In the genomic region with DNA sequence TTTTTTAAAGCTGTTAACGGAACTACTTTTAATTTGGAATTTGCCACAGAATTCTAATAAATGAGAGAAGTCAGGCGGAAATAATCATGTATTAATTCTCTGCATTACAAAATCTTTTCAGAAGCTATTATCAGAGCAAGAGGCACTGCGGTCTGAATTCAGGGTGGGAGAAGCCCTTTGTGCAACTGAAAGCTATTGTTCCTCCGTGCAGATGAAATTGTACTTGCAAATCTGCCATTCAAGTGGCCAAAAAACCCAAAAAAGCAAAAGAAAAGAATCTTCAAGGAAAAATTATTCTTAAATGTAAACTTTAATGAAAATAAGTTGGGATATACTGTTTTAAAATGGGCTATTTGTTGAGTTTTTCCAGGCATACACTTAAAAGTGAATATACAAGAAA, we compare ENCODE assay signal across 16 cellular contexts.
DNase-seq lines count a peak whose midpoint lies in the region; ATAC-seq and TF ChIP-seq lines count a peak whose summit lies in the region.
"Had no signal": no experiment of that assay in that cellular context is flagged by ENCODE, and none has a peak within 500 bp of the region (broad histone marks: within the 10 kb centered on the region; RNA-seq: fewer than 3 reads in every experiment).

No MANE protein-coding gene starts in this region.

- ATAC-seq in activated naive CD8-positive, alpha-beta T cell treated with anti-CD3 and anti-CD28 coated beads, Interleukin-2, amount 50 U/mL, for 24 hours: no peak
- no peak for ATAC-seq in GM19463 (IDR thresholded peaks at IDR 0.05; ENCODE audit: unreplicated experiment)
- ATAC-seq: A549, GM12878 had no signal

- no peak overlapping the region for H3K27ac Mint-ChIP-seq in activated naive CD8-positive, alpha-beta T cell
- no peak overlapping the region for H3K27ac Mint-ChIP-seq in activated naive CD8-positive, alpha-beta T cell treated with anti-CD3 and anti-CD28 coated beads, Interleukin-2, amount 50 U/mL, for 24 hours
- H3K27ac Mint-ChIP-seq in brain: peak overlapping the region in 4 of 5 experiments; percentile 54 to 94 (median 72)
- H3K27ac Mint-ChIP-seq in nephron progenitor cell: no peak overlapping the region

- H3K4me1 Mint-ChIP-seq in activated naive CD8-positive, alpha-beta T cell (ENCODE audit: low read depth): peaks cover 44% of the 10 kb centered on the region
- peaks cover 22% of the 10 kb centered on the region for H3K4me1 Mint-ChIP-seq in activated naive CD8-positive, alpha-beta T cell treated with anti-CD3 and anti-CD28 coated beads, Interleukin-2, amount 50 U/mL, for 24 hours
- H3K4me1 Mint-ChIP-seq in brain (peaks cover 48% of the 10 kb centered on the region), nephron progenitor cell (peaks cover 43% of the 10 kb centered on the region)

- peaks cover 32% of the 10 kb centered on the region for H3K27me3 Mint-ChIP-seq in activated naive CD8-positive, alpha-beta T cell
- H3K27me3 Mint-ChIP-seq in activated naive CD8-positive, alpha-beta T cell treated with anti-CD3 and anti-CD28 coated beads, Interleukin-2, amount 50 U/mL, for 24 hours: peaks cover 62% of the 10 kb centered on the region
- peaks cover 63% of the 10 kb centered on the region for H3K27me3 Mint-ChIP-seq in brain
- H3K27me3 Mint-ChIP-seq in nephron progenitor cell (ENCODE audit: low read depth, poor library complexity): peaks cover 86% of the 10 kb centered on the region

- TF ChIP-seq POLR2A in Peyer's patch (IDR thresholded peaks at IDR 0.05): no peak

- H3K4me3 ChIP-seq in Peyer's patch: no peak overlapping the region
- H3K4me3 ChIP-seq: A549, GM12878 had no signal

- no peaks in the 10 kb centered on the region for H3K36me3 ChIP-seq in Peyer's patch

- H3K9me3 ChIP-seq in Peyer's patch: no peaks in the 10 kb centered on the region
- H3K9me3 ChIP-seq: A549 had no signal

- no peaks in the 10 kb centered on the region for H3K36me3 Mint-ChIP-seq in activated naive CD8-positive, alpha-beta T cell
- no peaks in the 10 kb centered on the region for H3K36me3 Mint-ChIP-seq in activated naive CD8-positive, alpha-beta T cell treated with anti-CD3 and anti-CD28 coated beads, Interleukin-2, amount 50 U/mL, for 24 hours (ENCODE audit: low read depth)
- H3K36me3 Mint-ChIP-seq in brain (peaks cover 12% of the 10 kb centered on the region), nephron progenitor cell (ENCODE audit: low read depth) (no peaks in the 10 kb centered on the region)

- peaks cover 0 to 45% (median 0%) of the 10 kb centered on the region in 4 donors for H3K4me1 ChIP-seq in Peyer's patch
- H3K4me1 ChIP-seq: A549 had no signal

- no peak for DNase-seq in activated naive CD8-positive, alpha-beta T cell treated with anti-CD3 and anti-CD28 coated beads, Interleukin-2, amount 50 U/mL, for 24 hours
- DNase-seq in nephron progenitor cell: no peak
- DNase-seq in NCI-H1436 treated with DMSO at 0.1 percent for 48 hours (lab: John Stamatoyannopoulos, UW): no peak
- no peak for DNase-seq in Peyer's patch
- DNase-seq: DMS53, NCI-H1092 treated with DMSO at 0.1 percent for 48 hours, NCI-H1694 treated with DMSO at 0.1 percent for 48 hours, NCI-H2171, NCI-H510A treated with DMSO at 0.1 percent for 48 hours, RPMI8226 had no signal

- H3K9me3 Mint-ChIP-seq in activated naive CD8-positive, alpha-beta T cell (ENCODE audit: low read depth): no peaks in the 10 kb centered on the region
- H3K9me3 Mint-ChIP-seq in activated naive CD8-positive, alpha-beta T cell treated with anti-CD3 and anti-CD28 coated beads, Interleukin-2, amount 50 U/mL, for 24 hours: no peaks in the 10 kb centered on the region
- peaks cover 0 to 59% (median 3%) of the 10 kb centered on the region in 5 experiments for H3K9me3 Mint-ChIP-seq in brain
- H3K9me3 Mint-ChIP-seq in nephron progenitor cell: no peaks in the 10 kb centered on the region

- TF ChIP-seq CTCF in brain (conservative IDR thresholded peaks at IDR 0.05) (no peak), nephron progenitor cell (IDR thresholded peaks at IDR 0.05) (no peak), Peyer's patch (IDR thresholded peaks at IDR 0.05) (no peak)

- H3K4me3 Mint-ChIP-seq in activated naive CD8-positive, alpha-beta T cell: peak overlapping the region; percentile 42
- H3K4me3 Mint-ChIP-seq in activated naive CD8-positive, alpha-beta T cell treated with anti-CD3 and anti-CD28 coated beads, Interleukin-2, amount 50 U/mL, for 24 hours: no peak overlapping the region
- H3K4me3 Mint-ChIP-seq in brain (peak overlapping the region in 3 of 5 experiments; percentile 86 to 95 (median 90)), nephron progenitor cell (peak overlapping the region; percentile 65)

- H3K27ac ChIP-seq in Peyer's patch: no peak overlapping the region
- H3K27ac ChIP-seq: A549, C4-2B had no signal

- peaks cover 0 to 62% of the 10 kb centered on the region in 2 donors for H3K27me3 ChIP-seq in Peyer's patch

Comparison
In these comparisons a context has a peak if more than half of its experiments do, and no peak if none do; other contexts are left out.
1. H3K27ac Mint-ChIP-seq: peak in brain (4 of 5); none in activated naive CD8-positive, alpha-beta T cell (single experiment), activated naive CD8-positive, alpha-beta T cell treated with anti-CD3 and anti-CD28 coated beads, Interleukin-2, amount 50 U/mL, for 24 hours (single experiment) and nephron progenitor cell (single experiment).